Comparison of ENCODE assay signal across 9 cellular contexts in the genomic region with DNA sequence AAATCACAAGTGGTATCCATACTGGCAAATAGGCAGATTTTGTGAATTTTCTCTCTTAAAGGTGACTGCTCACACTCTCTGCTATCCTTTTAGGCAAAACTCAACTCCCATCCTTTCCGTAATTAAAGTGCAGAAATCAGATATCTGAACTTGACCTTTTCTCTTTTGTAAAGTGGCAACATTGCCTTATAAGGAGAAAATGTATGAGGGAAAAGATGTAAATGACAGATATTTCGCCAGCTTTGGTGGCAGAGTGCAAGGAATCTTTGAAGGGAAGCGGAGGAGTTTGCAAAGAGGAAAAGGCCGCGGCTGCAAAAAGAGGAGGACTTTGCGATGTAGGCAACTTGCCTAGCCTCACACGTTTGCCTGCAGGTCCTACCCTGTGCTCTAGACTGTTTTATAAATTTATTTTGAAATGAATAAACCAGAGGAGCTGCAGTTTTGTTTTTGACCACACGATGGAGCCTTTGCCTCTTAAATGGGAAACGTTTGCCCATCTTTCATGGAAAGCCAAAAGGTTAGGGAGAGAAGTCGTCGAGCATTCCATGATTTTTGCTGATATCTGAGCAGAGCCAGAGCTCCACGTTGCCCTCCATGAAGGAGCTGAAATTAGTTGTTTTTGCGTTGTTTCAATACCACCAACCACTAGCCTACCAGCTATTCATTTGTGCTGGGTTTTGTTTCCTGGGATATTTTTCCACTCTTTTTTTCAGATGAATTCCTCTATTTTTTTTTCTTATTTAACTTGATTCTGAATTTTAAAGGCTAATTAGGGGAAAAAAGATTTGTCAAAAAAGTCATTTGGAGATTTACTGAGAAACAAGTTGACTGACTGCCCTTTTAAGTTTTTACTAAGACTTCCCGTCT.
DNase-seq lines count a peak whose midpoint lies in the region; ATAC-seq and TF ChIP-seq lines count a peak whose summit lies in the region.
"Had no signal": no experiment of that assay in that cellular context is flagged by ENCODE, and none has a peak within 500 bp of the region (broad histone marks: within the 10 kb centered on the region; RNA-seq: fewer than 3 reads in every experiment).

No MANE protein-coding gene starts in this region.

- no peaks in the 10 kb centered on the region for H3K9me3 ChIP-seq in IMR-90 (ENCODE audit: control insufficient read depth, insufficient read depth, low read length)
- no peaks in the 10 kb centered on the region for H3K9me3 ChIP-seq in OCI-LY1 (ENCODE audit: low read length)
- no peaks in the 10 kb centered on the region for H3K9me3 ChIP-seq in colonic mucosa
- H3K9me3 ChIP-seq: BLaER1 treated with 17β-estradiol and CSF1 and Interleukin-3, amounts not matched to agents 10 nM and 100 nM had no signal

- DNase-seq in NCI-H1436 (lab: John Stamatoyannopoulos, UW) (peak; percentile 26), NCI-H1436 treated with DMSO at 0.1 percent for 48 hours (lab: John Stamatoyannopoulos, UW) (no peak), IMR-90 (peak; percentile 30), colonic mucosa (peak; percentile 47), mesothelial cell of epicardium (ENCODE audit: low spot score in 2 of 2, unreplicated experiment in 2 of 2) (peak in 1 of 2 experiments; percentile 69)

- no peak overlapping the region for H3K9ac ChIP-seq in IMR-90 (ENCODE audit: low read depth, low read length)
- no peak overlapping the region for H3K9ac ChIP-seq in OCI-LY1 (ENCODE audit: low read length)
- H3K9ac ChIP-seq in colonic mucosa (ENCODE audit: low read depth in 2 of 2, low read length in 2 of 2) = no peak overlapping the region
- H3K9ac ChIP-seq: BLaER1 treated with 17β-estradiol and CSF1 and Interleukin-3, amounts not matched to agents 10 nM and 100 nM had no signal

- no peak overlapping the region for H3K56ac ChIP-seq in IMR-90 (ENCODE audit: extremely low read depth, insufficient read depth, low read length)

- H3K36me3 ChIP-seq in IMR-90 (ENCODE audit: control insufficient read depth, insufficient read depth, low read length) (no peaks in the 10 kb centered on the region), OCI-LY1 (ENCODE audit: insufficient read depth, low read length) (no peaks in the 10 kb centered on the region), colonic mucosa (no peaks in the 10 kb centered on the region)
- H3K36me3 ChIP-seq: BLaER1 treated with 17β-estradiol and CSF1 and Interleukin-3, amounts not matched to agents 10 nM and 100 nM had no signal

- H3K79me2 ChIP-seq in OCI-LY1 (ENCODE audit: insufficient read depth, low read length) = no peaks in the 10 kb centered on the region

- H4K5ac ChIP-seq in IMR-90 (ENCODE audit: low read depth, low read length) = no peak overlapping the region

- peaks cover 16% of the 10 kb centered on the region for H3K4me1 Mint-ChIP-seq in mesothelial cell of epicardium

- H2AK5ac ChIP-seq in IMR-90 (ENCODE audit: low read depth, low read length) = no peak overlapping the region

- H3K9me3 Mint-ChIP-seq in mesothelial cell of epicardium = no peaks in the 10 kb centered on the region

- H3K27me3 Mint-ChIP-seq in mesothelial cell of epicardium (ENCODE audit: low read depth) = peaks cover 77% of the 10 kb centered on the region

- dilution Hi-C loops in IMR-90 (cut with HindIII; ENCODE audit: low sequenced_read_pairs, unreplicated experiment) = no loop called here

- H3K18ac ChIP-seq in IMR-90 (ENCODE audit: low read depth, low read length) = no peak overlapping the region

- no peaks in the 10 kb centered on the region for H3K9me2 ChIP-seq in OCI-LY1 (ENCODE audit: low read depth, low read length)

- no TSS peak for BruUV-seq in IMR-90 (replicated peaks; lab: Mats Ljungman, UMichigan)

- H3K4me3 ChIP-seq in IMR-90 (ENCODE audit: insufficient read depth, low read depth, low read length) (no peak overlapping the region), OCI-LY1 (ENCODE audit: low read depth, low read length, poor library complexity, severe bottlenecking) (no peak overlapping the region), colonic mucosa (no peak overlapping the region)
- H3K4me3 ChIP-seq: BLaER1 treated with 17β-estradiol and CSF1 and Interleukin-3, amounts not matched to agents 10 nM and 100 nM had no signal

- H2AFZ ChIP-seq in IMR-90 (replicated peaks; ENCODE audit: low read length, poor library complexity) (no peak overlapping the region), OCI-LY1 (ENCODE audit: low read length) (no peak overlapping the region)

- H3K4me3 Mint-ChIP-seq in mesothelial cell of epicardium = no peak overlapping the region

- H4K20me1 ChIP-seq in IMR-90 (ENCODE audit: insufficient read depth, low read length) (no peaks in the 10 kb centered on the region), OCI-LY1 (ENCODE audit: insufficient read depth, low read length) (no peaks in the 10 kb centered on the region)
- H4K20me1 ChIP-seq: BLaER1 treated with 17β-estradiol and CSF1 and Interleukin-3, amounts not matched to agents 10 nM and 100 nM had no signal

- peak; percentile 61 for TF ChIP-seq RAD21 in IMR-90 (IDR thresholded peaks at IDR 0.05; ENCODE audit: low read length)

- H2BK5ac ChIP-seq in IMR-90 (ENCODE audit: low read depth, low read length, poor library complexity, severe bottlenecking) = no peak overlapping the region

- in situ Hi-C loops in IMR-90 (cut with MboI; ENCODE audit: low sequenced_read_pairs) = no loop called here

- H3K27ac Mint-ChIP-seq in mesothelial cell of epicardium = no peak overlapping the region

- H2BK15ac ChIP-seq in IMR-90 (ENCODE audit: low read depth, low read length) = no peak overlapping the region

- H4K8ac ChIP-seq in IMR-90 (ENCODE audit: low read depth in 2 of 2, low read length in 2 of 2) = no peak overlapping the region

- TF ChIP-seq POLR2A in IMR-90 (IDR thresholded peaks at IDR 0.05; ENCODE audit: low read depth, low read length) = no peak

- intact Hi-C loops in IMR-90 (cut with micrococcal nuclease) = loop anchor here (5.0 to 10.0 kb wide), 2 partner anchors 253 to 481 kb away; no protein-coding TSS in a partner anchor
- intact Hi-C loops in colonic mucosa (cut with DNase I) = no loop called here

- H3K4me2 ChIP-seq in IMR-90 (ENCODE audit: low read depth, low read length) = no peak overlapping the region
- no peak overlapping the region for H3K4me2 ChIP-seq in OCI-LY1 (ENCODE audit: low read length)
- H3K4me2 ChIP-seq: BLaER1 treated with 17β-estradiol and CSF1 and Interleukin-3, amounts not matched to agents 10 nM and 100 nM had no signal

- no peaks in the 10 kb centered on the region; the same call in 1 of the 2 replicates for H3K9me1 ChIP-seq in IMR-90 (ENCODE audit: insufficient read depth, low read length)

- POLR2A ChIA-PET in IMR-90 (lab: Charles Lee; ENCODE audit: unreplicated experiment) = no interaction called here

- no peak overlapping the region for H2AK9ac ChIP-seq in IMR-90 (replicated peaks; ENCODE audit: low read depth, low read length, poor library complexity)

- H3K79me1 ChIP-seq in IMR-90 (ENCODE audit: low read depth in 1 of 2, low read length in 2 of 2) = no peaks in the 10 kb centered on the region

- H3K4me1 ChIP-seq in IMR-90 (ENCODE audit: control insufficient read depth, insufficient read depth, low read length) = no peaks in the 10 kb centered on the region
- H3K4me1 ChIP-seq in OCI-LY1 (ENCODE audit: insufficient read depth, low read length, severe bottlenecking) = no peaks in the 10 kb centered on the region
- H3K4me1 ChIP-seq in colonic mucosa = no peaks in the 10 kb centered on the region

- H3K23ac ChIP-seq in IMR-90 (ENCODE audit: low read depth, low read length) = no peak overlapping the region

- no peaks in the 10 kb centered on the region; the same call in 1 of the 2 replicates for H3K27me3 ChIP-seq in IMR-90 (ENCODE audit: control insufficient read depth, insufficient read depth, low read length)
- H3K27me3 ChIP-seq in OCI-LY1 (ENCODE audit: insufficient read depth, low read length) = no peaks in the 10 kb centered on the region
- H3K27me3 ChIP-seq in colonic mucosa = peaks cover 6% of the 10 kb centered on the region
- H3K27me3 ChIP-seq: BLaER1 treated with 17β-estradiol and CSF1 and Interleukin-3, amounts not matched to agents 10 nM and 100 nM had no signal

- CTCF ChIA-PET in IMR-90 (lab: Yijun Ruan, JAX) = interaction anchor here (0.6 to 1.1 kb wide), 4 partner anchors 17 to 1091 kb away, joined by 3 read pairs; no protein-coding TSS in a partner anchor

- WGBS in IMR-90 (ENCODE audit: extremely low coverage in 2 of 2, insufficient read length in 1 of 2), 2 experiments = 20% methylated on average over 3 of the region's 14 CpGs; no CpG with 5 or more reads in 1 of the 2 experiments

- ATAC-seq in IMR-90 (ENCODE audit: low read depth) = peak; percentile 72
- no peak for ATAC-seq in esophagus mucosa
- no peak for ATAC-seq in GM19397 (IDR thresholded peaks at IDR 0.05; ENCODE audit: unreplicated experiment)

- H3K27ac ChIP-seq in IMR-90 (ENCODE audit: insufficient read depth, low read length) = no peak overlapping the region
- H3K27ac ChIP-seq in OCI-LY1 (ENCODE audit: low read depth, low read length, poor library complexity, severe bottlenecking) = no peak overlapping the region
- no peak overlapping the region for H3K27ac ChIP-seq in colonic mucosa
- H3K27ac ChIP-seq: BLaER1 treated with 17β-estradiol and CSF1 and Interleukin-3, amounts not matched to agents 10 nM and 100 nM had no signal

- no peak overlapping the region for H4K91ac ChIP-seq in IMR-90 (ENCODE audit: insufficient read depth, low read depth, low read length)

- H3K36me3 Mint-ChIP-seq in mesothelial cell of epicardium = no peaks in the 10 kb centered on the region

- TF ChIP-seq CTCF in IMR-90 (conservative IDR thresholded peaks at IDR 0.05; ENCODE audit: low read depth, low read length) (peak; percentile 68), OCI-LY1 (IDR thresholded peaks at IDR 0.05; ENCODE audit: low read length) (peak; percentile 73), colonic mucosa (IDR thresholded peaks at IDR 0.05) (peak; percentile 74), mesothelial cell of epicardium (IDR thresholded peaks at IDR 0.05; ENCODE audit: unreplicated experiment) (peak; percentile 92)

- H2BK120ac ChIP-seq in IMR-90 (ENCODE audit: low read depth, low read length) = no peak overlapping the region

- no peaks in the 10 kb centered on the region for H3F3A ChIP-seq in OCI-LY1 (ENCODE audit: insufficient read depth, low read length)

- H3K14ac ChIP-seq in IMR-90 (replicated peaks; ENCODE audit: low read depth, low read length) = no peak overlapping the region

- H3K4ac ChIP-seq in IMR-90 (ENCODE audit: low read depth, low read length) = no peak overlapping the region

- no peak overlapping the region for H2BK20ac ChIP-seq in IMR-90 (ENCODE audit: low read depth, low read length)

TF ChIP-seq in IMR-90, 13 proteins besides CTCF, POLR2A, EP300 and RAD21:
- TF ChIP-seq, protein P1, sequence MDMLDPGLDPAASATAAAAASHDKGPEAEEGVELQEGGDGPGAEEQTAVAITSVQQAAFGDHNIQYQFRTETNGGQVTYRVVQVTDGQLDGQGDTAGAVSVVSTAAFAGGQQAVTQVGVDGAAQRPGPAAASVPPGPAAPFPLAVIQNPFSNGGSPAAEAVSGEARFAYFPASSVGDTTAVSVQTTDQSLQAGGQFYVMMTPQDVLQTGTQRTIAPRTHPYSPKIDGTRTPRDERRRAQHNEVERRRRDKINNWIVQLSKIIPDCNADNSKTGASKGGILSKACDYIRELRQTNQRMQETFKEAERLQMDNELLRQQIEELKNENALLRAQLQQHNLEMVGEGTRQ (IDR thresholded peaks at IDR 0.05; ENCODE audit: low read depth, low read length) = no peak
- peak; percentile 30 for TF ChIP-seq SMC3 (IDR thresholded peaks at IDR 0.05; ENCODE audit: low read depth, low read length)
